24 cellular contexts compared by ENCODE assay signal in the genomic region with DNA sequence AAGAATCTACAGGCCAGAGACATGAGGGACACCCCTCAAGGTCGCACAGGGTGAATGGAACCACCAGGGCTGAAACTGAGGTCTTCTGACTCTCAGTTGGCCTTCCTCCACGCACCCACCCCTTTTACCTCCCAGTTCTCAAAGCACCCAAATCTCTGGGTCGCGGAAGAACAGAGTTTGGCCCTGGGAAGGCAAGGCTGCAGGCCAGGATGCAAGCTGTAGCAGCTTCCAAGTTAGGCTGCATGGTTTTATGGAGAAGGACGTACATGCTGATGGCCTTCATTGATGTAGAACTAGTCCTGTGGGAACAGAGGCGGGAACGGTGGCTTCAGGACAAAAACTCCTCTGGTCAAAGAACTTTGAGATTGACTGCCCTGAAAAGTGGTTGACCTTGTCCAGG.
DNase-seq lines count a peak whose midpoint lies in the region; ATAC-seq and TF ChIP-seq lines count a peak whose summit lies in the region.
"Had no signal": no experiment of that assay in that cellular context is flagged by ENCODE, and none has a peak within 500 bp of the region (broad histone marks: within the 10 kb centered on the region; RNA-seq: fewer than 3 reads in every experiment).

No MANE protein-coding gene starts in this region.

- H2AFZ ChIP-seq in OCI-LY7 (ENCODE audit: low read length) = no peak overlapping the region
- H2AFZ ChIP-seq: GM23338 had no signal

- H3K4me1 ChIP-seq in lung (ENCODE audit: control insufficient read depth in 2 of 2, insufficient read depth in 2 of 2, low read length in 2 of 2) (no peaks in the 10 kb centered on the region), vagina (no peaks in the 10 kb centered on the region), OCI-LY7 (ENCODE audit: insufficient read depth, low read length, poor library complexity, severe bottlenecking) (no peaks in the 10 kb centered on the region)

- no peak for TF ChIP-seq POLR2A in vagina (IDR thresholded peaks at IDR 0.05)

- no peak for TF ChIP-seq CTCF in lung (IDR thresholded peaks at IDR 0.05; ENCODE audit: control extremely low read depth, extremely low read depth)
- TF ChIP-seq CTCF in vagina (IDR thresholded peaks at IDR 0.05) = no peak
- TF ChIP-seq CTCF in OCI-LY7 (conservative IDR thresholded peaks at IDR 0.05; ENCODE audit: low read length) = no peak

- peak; percentile 1 for DNase-seq in stimulated activated CD4-positive, alpha-beta T cell treated with anti-CD3 and anti-CD28 coated beads, Interleukin-4, amount 100 ng/mL, for 24 hours
- no peak for DNase-seq in stimulated activated CD4-positive, alpha-beta T cell treated with anti-CD3 and anti-CD28 coated beads, Interleukin-4, amount 100 ng/mL, for 1 hour
- DNase-seq in ecto neural progenitor cell (ENCODE audit: low spot score) = peak; percentile 29
- peak; percentile 15 for DNase-seq in lung (ENCODE audit: low spot score)
- DNase-seq in vagina (ENCODE audit: extremely low spot score in 2 of 2) = peak; percentile 47 to 52
- DNase-seq in activated naive CD4-positive, alpha-beta T cell treated with anti-CD3 and anti-CD28 coated beads, Interleukin-2, amount 50 U/mL, for 16 hours = no peak
- no peak for DNase-seq in OCI-LY7 (ENCODE audit: low spot score)
- DNase-seq: C1 segment of cervical spinal cord; CD4-positive, alpha-beta memory T cell; COR-L47; HCEC 1CT; KBM-7; MG63; NCI-H1105 treated with DMSO at 0.1 percent for 48 hours; NCI-H1694; NCI-H2081; NCI-H226; NCI-H510A; NCI-H69; SIG-M5 had no signal

- no peaks in the 10 kb centered on the region for H3K79me2 ChIP-seq in OCI-LY7 (ENCODE audit: insufficient read depth, low read depth, low read length)

- H3K9me3 ChIP-seq in lung (ENCODE audit: control insufficient read depth in 2 of 2, insufficient read depth in 1 of 2, low read length in 1 of 2) = no peaks in the 10 kb centered on the region
- no peaks in the 10 kb centered on the region for H3K9me3 ChIP-seq in vagina
- no peaks in the 10 kb centered on the region for H3K9me3 ChIP-seq in OCI-LY7 (ENCODE audit: low read length)
- H3K9me3 ChIP-seq: MG63 had no signal

- WGBS in lung, 2 donors = 93 to 97% methylated on average over 7 of the region's 7 CpGs

- H3K4me3 ChIP-seq in lung = no peak overlapping the region
- no peak overlapping the region for H3K4me3 ChIP-seq in vagina
- no peak overlapping the region for H3K4me3 ChIP-seq in OCI-LY7 (ENCODE audit: low read depth, low read length, poor library complexity, severe bottlenecking)
- H3K4me3 ChIP-seq: GM23338, MG63 had no signal

- POLR2A ChIA-PET in OCI-LY7 (lab: Charles Lee) = no interaction called here

- CTCF ChIA-PET in OCI-LY7 (lab: Charles Lee; ENCODE audit: unreplicated experiment) = no interaction called here

- H3K36me3 ChIP-seq in lung (ENCODE audit: control insufficient read depth in 2 of 2, insufficient read depth in 2 of 2, low read length in 2 of 2) (no peaks in the 10 kb centered on the region), vagina (no peaks in the 10 kb centered on the region), OCI-LY7 (ENCODE audit: insufficient read depth, low read length) (no peaks in the 10 kb centered on the region)
- H3K36me3 ChIP-seq: MG63 had no signal

- no peak for ATAC-seq in lung (ENCODE audit: insufficient read depth, low FRiP score)
- ATAC-seq in GM18517 (IDR thresholded peaks at IDR 0.05; ENCODE audit: unreplicated experiment) = no peak
- ATAC-seq: GM23338, Panc1 had no signal

- intact Hi-C loops in vagina (cut with DNase I) (no loop called here), OCI-LY7 (cut with micrococcal nuclease; ENCODE audit: unreplicated experiment) (no loop called here)

- H3K9me2 ChIP-seq in OCI-LY7 (ENCODE audit: insufficient read depth, low read length) = no peaks in the 10 kb centered on the region

- H3K4me2 ChIP-seq in OCI-LY7 (ENCODE audit: low read length) = no peak overlapping the region
- H3K4me2 ChIP-seq: GM23338 had no signal

- no peaks in the 10 kb centered on the region for H3K27me3 ChIP-seq in lung (ENCODE audit: control insufficient read depth, insufficient read depth)
- H3K27me3 ChIP-seq in vagina = no peaks in the 10 kb centered on the region
- H3K27me3 ChIP-seq: MG63 had no signal

- H3K27ac ChIP-seq in lung (ENCODE audit: low read depth in 1 of 2, low read length in 1 of 2) (no peak overlapping the region), vagina (no peak overlapping the region), OCI-LY7 (ENCODE audit: low read depth, low read length, poor library complexity, severe bottlenecking) (no peak overlapping the region)
- H3K27ac ChIP-seq: RWPE1 had no signal

- H4K20me1 ChIP-seq in OCI-LY7 (ENCODE audit: insufficient read depth, low read length) = no peaks in the 10 kb centered on the region

- BruUV-seq in OCI-LY7 (replicated peaks; lab: Mats Ljungman, UMichigan) = no TSS peak

Comparison
In these comparisons a context has a peak if more than half of its experiments do, and no peak if none do; other contexts are left out.
1. DNase-seq: peak in stimulated activated CD4-positive, alpha-beta T cell treated with anti-CD3 and anti-CD28 coated beads, Interleukin-4, amount 100 ng/mL, for 24 hours (single experiment), ecto neural progenitor cell (single experiment), lung (single experiment) and vagina (2 of 2); none in stimulated activated CD4-positive, alpha-beta T cell treated with anti-CD3 and anti-CD28 coated beads, Interleukin-4, amount 100 ng/mL, for 1 hour (single experiment), activated naive CD4-positive, alpha-beta T cell treated with anti-CD3 and anti-CD28 coated beads, Interleukin-2, amount 50 U/mL, for 16 hours (single experiment) and OCI-LY7 (single experiment).